Comparison of ENCODE assay signal across 22 cellular contexts in genomic region chr16:88719267-88719932, GRCh38. TPM values are rescaled to one million over a fixed set of nuclear protein-coding genes. Genes with fewer than 3 reads are reported as not detected.
DNase-seq lines count a peak whose midpoint lies in the region; ATAC-seq, FAIRE-seq and TF ChIP-seq lines count a peak whose summit lies in the region.
"Had no signal": no experiment of that assay in that cellular context is flagged by ENCODE, and none has a peak within 500 bp of the region (broad histone marks: within the 10 kb centered on the region; RNA-seq: fewer than 3 reads in every experiment).

No MANE protein-coding gene starts in this region.

- H3K27ac Mint-ChIP-seq in MCF 10A (ENCODE audit: low read depth, unreplicated experiment): peak overlapping the region; percentile 42
- H3K27ac Mint-ChIP-seq: CD4-positive, alpha-beta T cell had no signal

- DNase-seq in MCF 10A (ENCODE audit: unreplicated experiment): no peak
- DNase-seq in breast epithelium (ENCODE audit: low spot score in 2 of 2): no peak
- DNase-seq in cardiac septum (ENCODE audit: low spot score): peak; percentile 81
- peak in 55 of 56 donors; percentile 21 to 95 (median 77) for DNase-seq in nucleus accumbens (lab: John Stamatoyannopoulos, UW)
- peak in 1 of 2 donors; percentile 42 for DNase-seq in uterus
- DNase-seq in coronary artery (ENCODE audit: low spot score): no peak
- DNase-seq in pancreas: no peak
- DNase-seq: activated CD4-positive, alpha-beta memory T cell treated with anti-CD3 and anti-CD28 coated beads for 36 hours; CD4-positive, alpha-beta T cell; DMS79 treated with DMSO at 0.1 percent for 48 hours; mesenchymal stem cell; MM.1S; NCI-H2029 treated with DMSO at 0.1 percent for 48 hours; NCI-H524 treated with DMSO at 0.1 percent for 48 hours; PC-3; stimulated activated CD4-positive, alpha-beta T cell treated with anti-CD3 and anti-CD28 coated beads, Interleukin-4, amount 100 ng/mL, for 4 hours; upper lobe of right lung had no signal

- WGBS in pancreas, 2 donors: 93 to 95% methylated on average over 29 of the region's 29 CpGs

- H3K9me3 ChIP-seq in breast epithelium (no peaks in the 10 kb centered on the region), uterus (no peaks in the 10 kb centered on the region), pancreas (no peaks in the 10 kb centered on the region)
- H3K9me3 ChIP-seq: upper lobe of right lung had no signal

- no TSS peak for BruUV-seq in MCF 10A (replicated peaks; lab: Mats Ljungman, UMichigan)

- CTCF ChIA-PET in MCF 10A (lab: Yijun Ruan, JAX): interaction anchor here (0.6 to 1.3 kb wide), 3 partner anchors 17 to 46 kb away, joined by 4 read pairs; no protein-coding TSS in a partner anchor

- H3K9me3 Mint-ChIP-seq in MCF 10A (ENCODE audit: unreplicated experiment): no peaks in the 10 kb centered on the region
- H3K9me3 Mint-ChIP-seq: activated CD4-positive, alpha-beta memory T cell treated with anti-CD3 and anti-CD28 coated beads for 36 hours; CD4-positive, alpha-beta T cell had no signal

- no peak overlapping the region for H3K27ac ChIP-seq in breast epithelium
- peak overlapping the region; percentile 38 to 56 for H3K27ac ChIP-seq in uterus
- no peak overlapping the region for H3K27ac ChIP-seq in coronary artery
- H3K27ac ChIP-seq in pancreas: no peak overlapping the region
- H3K27ac ChIP-seq: upper lobe of right lung had no signal

- POLR2A ChIA-PET in MCF 10A (lab: Yijun Ruan, JAX): interaction anchor here (0.6 kb wide), 1 partner anchor 62 kb away, joined by 3 read pairs; no protein-coding TSS in a partner anchor

- no peaks in the 10 kb centered on the region for H3K27me3 ChIP-seq in breast epithelium
- H3K27me3 ChIP-seq in uterus: no peaks in the 10 kb centered on the region
- no peaks in the 10 kb centered on the region for H3K27me3 ChIP-seq in pancreas
- H3K27me3 ChIP-seq: upper lobe of right lung had no signal

- intact Hi-C loops in MCF 10A (cut with micrococcal nuclease) (no loop called here), breast epithelium (cut with DNase I; ENCODE audit: low total_unique reads) (no loop called here), cardiac septum (cut with DNase I) (no loop called here), uterus (cut with DNase I; ENCODE audit: low total_unique reads) (no loop called here), pancreas (cut with DNase I) (no loop called here)

- TF ChIP-seq POLR2A in breast epithelium (IDR thresholded peaks at IDR 0.05): no peak
- no peak for TF ChIP-seq POLR2A in uterus (IDR thresholded peaks at IDR 0.05)

- TF ChIP-seq CTCF in MCF 10A (IDR thresholded peaks at IDR 0.05; ENCODE audit: unreplicated experiment): no peak
- TF ChIP-seq CTCF in breast epithelium (IDR thresholded peaks at IDR 0.05): no peak
- no peak for TF ChIP-seq CTCF in uterus (IDR thresholded peaks at IDR 0.05)
- no peak for TF ChIP-seq CTCF in coronary artery (IDR thresholded peaks at IDR 0.05)
- no peak for TF ChIP-seq CTCF in pancreas (IDR thresholded peaks at IDR 0.05)

- peaks cover 75% of the 10 kb centered on the region for H3K36me3 Mint-ChIP-seq in MCF 10A (ENCODE audit: insufficient read depth, unreplicated experiment)

- H3K4me3 ChIP-seq in breast epithelium (no peak overlapping the region), uterus (no peak overlapping the region), coronary artery (no peak overlapping the region), pancreas (no peak overlapping the region)
- H3K4me3 ChIP-seq: upper lobe of right lung had no signal

- FAIRE-seq in pancreas (lab: Jason Lieb, UNC): no peak
- FAIRE-seq: endometrium had no signal

- no peaks in the 10 kb centered on the region for H3K4me1 Mint-ChIP-seq in MCF 10A (ENCODE audit: insufficient read depth, unreplicated experiment)

- ATAC-seq in HG02798 (IDR thresholded peaks at IDR 0.05; ENCODE audit: poor library complexity, unreplicated experiment) (no peak), pancreas (no peak)
- ATAC-seq: PC-3, SK-N-SH treated with all-trans-retinoic acid at 6 μM for 48 hours, upper lobe of right lung had no signal

- H3K36me3 ChIP-seq in breast epithelium (peaks cover 21% of the 10 kb centered on the region), uterus (no peaks in the 10 kb centered on the region), pancreas (peaks cover 0 to 22% (median 12%) of the 10 kb centered on the region in 3 donors)

- H3K27me3 Mint-ChIP-seq in MCF 10A (ENCODE audit: insufficient read depth, unreplicated experiment): no peaks in the 10 kb centered on the region
- H3K27me3 Mint-ChIP-seq: activated CD4-positive, alpha-beta memory T cell treated with anti-CD3 and anti-CD28 coated beads for 36 hours; CD4-positive, alpha-beta T cell had no signal

- H3K4me1 ChIP-seq in breast epithelium (no peaks in the 10 kb centered on the region), uterus (no peaks in the 10 kb centered on the region), pancreas (no peaks in the 10 kb centered on the region)
- H3K4me1 ChIP-seq: upper lobe of right lung had no signal

- H3K4me3 Mint-ChIP-seq in MCF 10A (ENCODE audit: unreplicated experiment): no peak overlapping the region
- H3K4me3 Mint-ChIP-seq: activated CD4-positive, alpha-beta memory T cell treated with anti-CD3 and anti-CD28 coated beads for 36 hours; CD4-positive, alpha-beta T cell had no signal

RNA-seq across cellular contexts. Expression of gene CTU2, which starts 13.1 kb away (rescaled TPM):
- total RNA-seq in MCF 10A (2022) (26.9 and 40.8 TPM in 2 replicates), breast epithelium (1 to 10 TPM; 7.3 to 8.2 (median 7.8) TPM), cardiac septum (14.9 TPM), uterus (10 to 100 TPM in 3 of 4 donors, under 1 TPM in 1; 0.88 to 20.3 (median 14.6) TPM), pancreas (10 to 100 TPM in 3 of 6 donors, 1 to 10 TPM in 3; 8.1 to 13.3 (median 10.0) TPM)
- 10 to 100 TPM; 20.3 to 21.9 TPM for polyA plus RNA-seq in pancreas

RNA-seq across cellular contexts. Expression of gene RNF166, which starts 13.2 kb away (rescaled TPM):
- total RNA-seq in MCF 10A (2022) (17.5 and 18.5 TPM in 2 replicates), breast epithelium (10 to 100 TPM; 19.2 to 22.0 (median 21.9) TPM), cardiac septum (17.1 TPM), uterus (10 to 100 TPM; 14.2 to 33.2 (median 20.0) TPM), pancreas (10 to 100 TPM in 4 of 6 donors, 1 to 10 TPM in 2; 9.7 to 18.0 (median 10.9) TPM)
- 10 to 100 TPM; 23.4 to 40.9 TPM for polyA plus RNA-seq in pancreas

RNA-seq across cellular contexts. Expression of gene SNAI3, which starts 33.1 kb away (rescaled TPM):
- total RNA-seq in MCF 10A (2022) (not detected in 2 replicates), breast epithelium (under 1 TPM; 0.66 to 0.96 (median 0.73) TPM), cardiac septum (0.97 TPM), uterus (under 1 TPM in 2 of 4 donors, not detected in 2; 0.14 to 0.43 TPM), pancreas (1 to 10 TPM in 1 of 6 donors, under 1 TPM in 5; 0.19 to 1.9 (median 0.69) TPM)
- 1 to 10 TPM in 1 of 2 donors, under 1 TPM in 1; 0.72 to 1.2 TPM for polyA plus RNA-seq in pancreas
- total RNA-seq: A673, fibroblast of villous mesenchyme had no signal

RNA-seq across cellular contexts. Expression of gene MVD, which starts 56.5 kb away (rescaled TPM):
- total RNA-seq in MCF 10A (2022): 30.3 and 32.4 TPM in 2 replicates
- total RNA-seq in breast epithelium: 10 to 100 TPM; 17.4 to 21.3 (median 19.0) TPM
- total RNA-seq in cardiac septum: 27.1 TPM
- 10 to 100 TPM in 2 of 4 donors, 1 to 10 TPM in 2; 2.4 to 22.1 (median 15.0) TPM for total RNA-seq in uterus
- 10 to 100 TPM; 12.7 to 20.7 (median 15.3) TPM for total RNA-seq in pancreas
- polyA plus RNA-seq in pancreas: 10 to 100 TPM; 41.8 to 46.6 TPM

Comparison
In these comparisons a context has a peak if more than half of its experiments do, and no peak if none do; other contexts are left out.
1. DNase-seq: peak in cardiac septum (single experiment) and nucleus accumbens (55 of 56); none in MCF 10A (single experiment), breast epithelium (0 of 2), coronary artery (single experiment) and pancreas (0 of 6).
2. H3K27ac ChIP-seq: peak in uterus (2 of 2); none in breast epithelium (0 of 2), coronary artery (0 of 2) and pancreas (0 of 4).